Comparison of ENCODE assay signal across 8 cellular contexts in the genomic region with DNA sequence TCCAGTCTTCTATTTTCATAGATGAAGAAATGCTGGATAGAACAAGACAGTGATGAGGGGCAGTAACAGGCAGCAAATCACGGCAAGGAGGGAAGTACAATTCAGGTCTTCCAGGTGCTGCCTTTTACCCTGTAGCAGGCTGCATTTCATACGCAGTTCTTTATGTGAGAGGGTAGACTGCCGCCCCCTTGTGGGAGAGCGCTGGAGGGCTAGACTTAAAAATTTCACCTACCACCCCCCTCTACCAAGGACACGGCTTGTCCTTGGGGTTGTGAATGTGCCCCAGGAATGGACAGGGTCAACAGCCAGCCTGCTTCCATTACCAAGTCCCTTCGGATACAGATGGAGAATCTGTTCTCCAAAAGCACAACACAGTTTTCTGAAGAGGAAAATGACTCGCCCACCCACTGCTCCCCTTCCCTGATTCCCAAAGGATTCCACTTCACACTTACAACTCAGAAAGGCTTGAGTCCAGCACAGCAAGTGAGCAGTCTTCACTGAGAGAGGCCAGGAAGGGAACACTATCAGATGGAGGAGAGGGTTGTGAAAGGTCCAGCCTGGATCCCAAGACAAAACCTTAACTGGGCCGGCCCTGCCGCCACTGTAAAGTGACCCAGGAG. TPM values are rescaled to one million over a fixed set of nuclear protein-coding genes. Genes with fewer than 3 reads are reported as not detected.
DNase-seq lines count a peak whose midpoint lies in the region; ATAC-seq, FAIRE-seq and TF ChIP-seq lines count a peak whose summit lies in the region.

No MANE protein-coding gene starts in this region.

- peaks cover 0 to 3% of the 10 kb centered on the region in 2 donors for H3K27me3 Mint-ChIP-seq in CD8-positive, alpha-beta memory T cell

- no peak overlapping the region for H3K18ac ChIP-seq in IMR-90 (ENCODE audit: low read depth, low read length)

- no peak overlapping the region for H3K4me2 ChIP-seq in IMR-90 (ENCODE audit: low read depth, low read length)
- no peak overlapping the region for H3K4me2 ChIP-seq in endothelial cell of umbilical vein (ENCODE audit: insufficient read depth, low read length)

- H2BK120ac ChIP-seq in IMR-90 (ENCODE audit: low read depth, low read length) = no peak overlapping the region

- no peak overlapping the region for H2BK5ac ChIP-seq in IMR-90 (ENCODE audit: low read depth, low read length, poor library complexity, severe bottlenecking)

- POLR2A ChIA-PET in CD8-positive, alpha-beta memory T cell (lab: Charles Lee) = no interaction called here
- POLR2A ChIA-PET in IMR-90 (lab: Charles Lee; ENCODE audit: unreplicated experiment) (no interaction called here), endothelial cell of umbilical vein (lab: Charles Lee) (no interaction called here)

- dilution Hi-C loops in IMR-90 (cut with HindIII; ENCODE audit: low sequenced_read_pairs, unreplicated experiment) (no loop called here), endothelial cell of umbilical vein (cut with MboI; ENCODE audit: extremely low pct_ligation_motif_present, low sequenced_read_pairs) (no loop called here)

- WGBS in IMR-90 (ENCODE audit: extremely low coverage in 2 of 2, insufficient read length in 1 of 2), 2 experiments = no CpG with 5 or more reads among the region's 9 CpGs
- WGBS in spleen, 5 donors = 60 to 70% (median 62%) methylated on average over 9 of the region's 9 CpGs

- H3K56ac ChIP-seq in IMR-90 (ENCODE audit: extremely low read depth, insufficient read depth, low read length) = no peak overlapping the region

- DNase-seq in CD8-positive, alpha-beta memory T cell = peak; percentile 17 to 74 (median 52)
- DNase-seq in IMR-90 = peak; percentile 25
- DNase-seq in activated CD4-positive, alpha-beta T cell treated with anti-CD3 and anti-CD28 coated beads, Interleukin-2, amount 50 U/mL, for 4 hours = peak; percentile 66 to 68
- DNase-seq in endothelial cell of umbilical vein (ENCODE audit: low read depth, low spot score) = peak; percentile 29
- peak; percentile 79 for DNase-seq in spleen
- DNase-seq in HuH-7.5 (ENCODE audit: low spot score) = no peak
- no peak for DNase-seq in cerebellar nuclear complex (lab: John Stamatoyannopoulos, UW)

- no peak overlapping the region for H3K23ac ChIP-seq in IMR-90 (ENCODE audit: low read depth, low read length)

- ATAC-seq in IMR-90 (ENCODE audit: low read depth) = peak; percentile 48
- ATAC-seq in GM21723 (IDR thresholded peaks at IDR 0.05; ENCODE audit: unreplicated experiment) = no peak

- no peak overlapping the region for H2BK20ac ChIP-seq in IMR-90 (ENCODE audit: low read depth, low read length)

- H3K36me3 ChIP-seq in CD8-positive, alpha-beta memory T cell (ENCODE audit: insufficient read depth, low read length) = peaks cover 49% of the 10 kb centered on the region
- H3K36me3 ChIP-seq in IMR-90 (ENCODE audit: control insufficient read depth, insufficient read depth, low read length) (peaks cover 40% of the 10 kb centered on the region), endothelial cell of umbilical vein (ENCODE audit: control insufficient read depth in 2 of 2, extremely low read depth in 1 of 2, insufficient read depth in 2 of 2, low read length in 2 of 2) (peaks cover 17 to 26% of the 10 kb centered on the region in 2 experiments), spleen (peaks cover 0 to 100% (median 83%) of the 10 kb centered on the region in 6 donors)

- H3K27me3 ChIP-seq in CD8-positive, alpha-beta memory T cell (ENCODE audit: insufficient read depth, low read length, poor library complexity, severe bottlenecking) = no peaks in the 10 kb centered on the region
- H3K27me3 ChIP-seq in IMR-90 (ENCODE audit: control insufficient read depth, insufficient read depth, low read length) = no peaks in the 10 kb centered on the region
- H3K27me3 ChIP-seq in endothelial cell of umbilical vein (ENCODE audit: control insufficient read depth in 2 of 2, insufficient read depth in 2 of 2, low read length in 2 of 2) = no peaks in the 10 kb centered on the region
- no peaks in the 10 kb centered on the region for H3K27me3 ChIP-seq in spleen (replicated peaks in 1 of 7)

- H3K14ac ChIP-seq in IMR-90 (replicated peaks; ENCODE audit: low read depth, low read length) = no peak overlapping the region

- no peaks in the 10 kb centered on the region for H3K9me3 ChIP-seq in CD8-positive, alpha-beta memory T cell (ENCODE audit: low read length)
- H3K9me3 ChIP-seq in IMR-90 (ENCODE audit: control insufficient read depth, insufficient read depth, low read length) (no peaks in the 10 kb centered on the region), endothelial cell of umbilical vein (replicated peaks; ENCODE audit: control insufficient read depth, insufficient read depth, low read length) (no peaks in the 10 kb centered on the region), spleen (no peaks in the 10 kb centered on the region)

- no peak overlapping the region; the same call in 1 of the 2 replicates for H4K91ac ChIP-seq in IMR-90 (ENCODE audit: insufficient read depth, low read depth, low read length)

- peak overlapping the region; percentile 8; the same call in 1 of the 2 replicates for H4K5ac ChIP-seq in IMR-90 (ENCODE audit: low read depth, low read length)

- in situ Hi-C loops in IMR-90 (cut with MboI; ENCODE audit: low sequenced_read_pairs) = no loop called here

- no peak overlapping the region for H2BK15ac ChIP-seq in IMR-90 (ENCODE audit: low read depth, low read length)

- FAIRE-seq in endothelial cell of umbilical vein (lab: Jason Lieb, UNC) = no peak

- intact Hi-C loops in IMR-90 (cut with micrococcal nuclease) (no loop called here), endothelial cell of umbilical vein (cut with micrococcal nuclease) (loop anchor here (2.0 kb wide), 1 partner anchor 215 kb away; no protein-coding TSS in a partner anchor), spleen (cut with DNase I; ENCODE audit: low total_unique reads) (no loop called here)

- peaks cover 17% of the 10 kb centered on the region for H3K4me1 ChIP-seq in CD8-positive, alpha-beta memory T cell (ENCODE audit: insufficient read depth, low read length)
- peaks cover 2% of the 10 kb centered on the region for H3K4me1 ChIP-seq in IMR-90 (ENCODE audit: control insufficient read depth, insufficient read depth, low read length)
- no peaks in the 10 kb centered on the region for H3K4me1 ChIP-seq in endothelial cell of umbilical vein (ENCODE audit: control insufficient read depth, extremely low read depth, insufficient read depth, low read length)
- H3K4me1 ChIP-seq in spleen = peaks cover 0 to 30% (median 9%) of the 10 kb centered on the region in 6 donors

- peaks cover 0 to 93% (median 28%) of the 10 kb centered on the region in 3 donors for H3K36me3 Mint-ChIP-seq in CD8-positive, alpha-beta memory T cell

- H3K4me3 ChIP-seq in CD8-positive, alpha-beta memory T cell (ENCODE audit: low read length) = no peak overlapping the region
- H3K4me3 ChIP-seq in IMR-90 (ENCODE audit: insufficient read depth, low read depth, low read length) (no peak overlapping the region), endothelial cell of umbilical vein (replicated peaks in 1 of 3; ENCODE audit: insufficient read depth in 1 of 3, low read depth in 1 of 3, low read length in 3 of 3) (no peak overlapping the region), spleen (no peak overlapping the region)

- H4K8ac ChIP-seq in IMR-90 (ENCODE audit: low read depth in 2 of 2, low read length in 2 of 2) = no peak overlapping the region

- peaks cover 17 to 18% of the 10 kb centered on the region in 2 experiments for H3K79me1 ChIP-seq in IMR-90 (ENCODE audit: low read depth in 1 of 2, low read length in 2 of 2)

- H3K9ac ChIP-seq in IMR-90 (ENCODE audit: low read depth, low read length) (no peak overlapping the region), endothelial cell of umbilical vein (replicated peaks; ENCODE audit: extremely low read depth, insufficient read depth, low read length) (no peak overlapping the region)

- H3K9me1 ChIP-seq in IMR-90 (ENCODE audit: insufficient read depth, low read length) (peaks cover 4% of the 10 kb centered on the region), endothelial cell of umbilical vein (replicated peaks; ENCODE audit: control insufficient read depth, extremely low read depth, insufficient read depth, low read length) (no peaks in the 10 kb centered on the region)

- no peak overlapping the region for H3K4me3 Mint-ChIP-seq in CD8-positive, alpha-beta memory T cell

- TF ChIP-seq POLR2A in IMR-90 (IDR thresholded peaks at IDR 0.05; ENCODE audit: low read depth, low read length) (no peak), endothelial cell of umbilical vein (IDR thresholded peaks at IDR 0.05; ENCODE audit: low read depth, low read length) (no peak), spleen (IDR thresholded peaks at IDR 0.05) (no peak)

- TF ChIP-seq CTCF in IMR-90 (conservative IDR thresholded peaks at IDR 0.05; ENCODE audit: low read depth, low read length) (peak; percentile 50), endothelial cell of umbilical vein (IDR thresholded peaks at IDR 0.05; ENCODE audit: extremely low read depth in 1 of 2, insufficient read depth in 1 of 2, low read depth in 1 of 2, low read length in 2 of 2) (peak; percentile 42 to 59), spleen (IDR thresholded peaks at IDR 0.05 in 8 of 11, conservative IDR thresholded peaks at IDR 0.05 in 3 of 11) (peak in 9 of 11 experiments; percentile 26 to 68 (median 56))

- H3K4me1 Mint-ChIP-seq in CD8-positive, alpha-beta memory T cell = peaks cover 20 to 45% (median 33%) of the 10 kb centered on the region in 3 donors

- BruUV-seq in IMR-90 (replicated peaks; lab: Mats Ljungman, UMichigan) (no TSS peak), endothelial cell of umbilical vein (replicated peaks; lab: Mats Ljungman, UMichigan) (no TSS peak)

- H2AK9ac ChIP-seq in IMR-90 (replicated peaks; ENCODE audit: low read depth, low read length, poor library complexity) = no peak overlapping the region

- no peaks in the 10 kb centered on the region for H3K9me3 Mint-ChIP-seq in CD8-positive, alpha-beta memory T cell

- H3K4ac ChIP-seq in IMR-90 (ENCODE audit: low read depth, low read length) = no peak overlapping the region; the same call in 1 of the 2 replicates

- H3K27ac ChIP-seq in CD8-positive, alpha-beta memory T cell (ENCODE audit: low read depth, low read length) = no peak overlapping the region
- H3K27ac ChIP-seq in IMR-90 (ENCODE audit: insufficient read depth, low read length) = no peak overlapping the region
- no peak overlapping the region for H3K27ac ChIP-seq in endothelial cell of umbilical vein (ENCODE audit: insufficient read depth, low read depth, low read length)
- peak overlapping the region in 2 of 8 donors; percentile 6 to 31 for H3K27ac ChIP-seq in spleen

- CTCF ChIA-PET in CD8-positive, alpha-beta memory T cell (lab: Charles Lee) = interaction anchor here (1.0 to 1.8 kb wide), 3 partner anchors 10 to 65 kb away, joined by 3 to 8 read pairs (median 4); a partner anchor contains a TSS
- CTCF ChIA-PET in IMR-90 (lab: Yijun Ruan, JAX) = no interaction called here
- CTCF ChIA-PET in endothelial cell of umbilical vein (lab: Charles Lee) = interaction anchor here (1.0 to 2.0 kb wide), 7 partner anchors 11 to 324 kb away, joined by 3 to 13 read pairs (median 5); no protein-coding TSS in a partner anchor

- H4K20me1 ChIP-seq in IMR-90 (ENCODE audit: insufficient read depth, low read length) = no peaks in the 10 kb centered on the region
- no peaks in the 10 kb centered on the region for H4K20me1 ChIP-seq in endothelial cell of umbilical vein (replicated peaks; ENCODE audit: control insufficient read depth, extremely low read depth, insufficient read depth, low read length)

- H2AFZ ChIP-seq in IMR-90 (replicated peaks; ENCODE audit: low read length, poor library complexity) = no peak overlapping the region
- no peak overlapping the region for H2AFZ ChIP-seq in endothelial cell of umbilical vein (ENCODE audit: low read depth, low read length)

- H3K79me2 ChIP-seq in endothelial cell of umbilical vein (ENCODE audit: control insufficient read depth, insufficient read depth, low read length) = peaks cover 10% of the 10 kb centered on the region

- peak overlapping the region; percentile 20 to 85 (median 64) for H3K27ac Mint-ChIP-seq in CD8-positive, alpha-beta memory T cell

- peak; percentile 24; the same call in 1 of the 2 replicates for TF ChIP-seq RAD21 in IMR-90 (IDR thresholded peaks at IDR 0.05; ENCODE audit: low read length)

- no peak overlapping the region for H2AK5ac ChIP-seq in IMR-90 (ENCODE audit: low read depth, low read length)

RNA-seq across cellular contexts. Expression of a gene that starts 7.4 kb away (rescaled TPM):
- total RNA-seq in CD8-positive, alpha-beta memory T cell = 10 to 100 TPM; 73.2 to 74.7 TPM
- 42.2 TPM for polyA plus RNA-seq in CD8-positive, alpha-beta memory T cell
- 73.6 and 80.8 TPM in 2 replicates for total RNA-seq in IMR-90 (2012; rRNA removed)
- 87.0 and 91.9 TPM in 2 replicates for polyA plus RNA-seq in IMR-90 (2012; rRNA removed)
- 57.6 and 99.7 TPM in 2 replicates for polyA plus RNA-seq in IMR-90 (2012; cell fraction: cytosol; rRNA removed)
- 121 and 127 TPM in 2 replicates for polyA plus RNA-seq in IMR-90 (2012; cell fraction: nucleus; rRNA removed; ENCODE audit: low replicate concordance)
- total RNA-seq in endothelial cell of umbilical vein = 35.6 and 41.3 TPM in 2 replicates
- 105 and 116 TPM in 2 replicates for polyA plus RNA-seq in endothelial cell of umbilical vein
- 109 and 124 TPM in 2 replicates for polyA plus RNA-seq in endothelial cell of umbilical vein (2011; cell fraction: cytosol; rRNA removed)
- 174 and 192 TPM in 2 replicates for polyA plus RNA-seq in endothelial cell of umbilical vein (2011; cell fraction: nucleus; rRNA removed)
- polyA plus RNA-seq in endothelial cell of umbilical vein (2012) = 31.9 and 41.3 TPM in 2 replicates
- polyA minus RNA-seq in endothelial cell of umbilical vein = 140 and 143 TPM in 2 replicates
- 45.9 TPM for polyA minus RNA-seq in endothelial cell of umbilical vein (2011; cell fraction: cytosol; rRNA and poly(A)+ RNA removed)
- 26.5 and 59.3 TPM in 2 replicates for polyA minus RNA-seq in endothelial cell of umbilical vein (2011; cell fraction: nucleus; rRNA and poly(A)+ RNA removed)
- 10 to 100 TPM; 25.4 to 36.6 (median 34.9) TPM for total RNA-seq in spleen
- 10 to 100 TPM; 24.8 to 34.5 (median 31.7) TPM for polyA plus RNA-seq in spleen

RNA-seq across cellular contexts. Expression of a gene that starts 7.6 kb away (rescaled TPM):
- total RNA-seq in CD8-positive, alpha-beta memory T cell = 100 to 1,000 TPM; 351 to 360 TPM
- 455 TPM for polyA plus RNA-seq in CD8-positive, alpha-beta memory T cell
- 234 and 382 TPM in 2 replicates for total RNA-seq in IMR-90 (2012; rRNA removed)
- 265 and 301 TPM in 2 replicates for polyA plus RNA-seq in IMR-90 (2012; rRNA removed)
- polyA plus RNA-seq in IMR-90 (2012; cell fraction: cytosol; rRNA removed) = 35.0 and 120 TPM in 2 replicates
- 17.2 and 102 TPM in 2 replicates for polyA plus RNA-seq in IMR-90 (2012; cell fraction: nucleus; rRNA removed; ENCODE audit: low replicate concordance)
- total RNA-seq in endothelial cell of umbilical vein = 235 and 244 TPM in 2 replicates
- polyA plus RNA-seq in endothelial cell of umbilical vein = 189 and 231 TPM in 2 replicates
- 304 and 324 TPM in 2 replicates for polyA plus RNA-seq in endothelial cell of umbilical vein (2011; cell fraction: cytosol; rRNA removed)
- 110 and 142 TPM in 2 replicates for polyA plus RNA-seq in endothelial cell of umbilical vein (2011; cell fraction: nucleus; rRNA removed)
- polyA plus RNA-seq in endothelial cell of umbilical vein (2012) = 254 and 375 TPM in 2 replicates
- 121 and 143 TPM in 2 replicates for polyA minus RNA-seq in endothelial cell of umbilical vein
- 157 TPM for polyA minus RNA-seq in endothelial cell of umbilical vein (2011; cell fraction: cytosol; rRNA and poly(A)+ RNA removed)
- 24.6 and 27.9 TPM in 2 replicates for polyA minus RNA-seq in endothelial cell of umbilical vein (2011; cell fraction: nucleus; rRNA and poly(A)+ RNA removed)
- 100 to 1,000 TPM; 124 to 168 (median 143) TPM for total RNA-seq in spleen
- polyA plus RNA-seq in spleen = 100 to 1,000 TPM; 204 to 277 (median 262) TPM

RNA-seq across cellular contexts. Expression of a gene that starts 14.1 kb away (rescaled TPM):
- total RNA-seq in CD8-positive, alpha-beta memory T cell = 1 to 10 TPM in 1 of 2 experiments, under 1 TPM in 1; 0.69 to 1.4 TPM
- polyA plus RNA-seq in CD8-positive, alpha-beta memory T cell = 0.63 TPM
- total RNA-seq in IMR-90 (2012; rRNA removed) (under 0.01 and 0.18 TPM in 2 replicates), endothelial cell of umbilical vein (0.75 and 0.99 TPM in 2 replicates), spleen (10 to 100 TPM in 1 of 7 donors, 1 to 10 TPM in 6; 2.2 to 10.7 (median 3.7) TPM)
- polyA plus RNA-seq in IMR-90 (2012; rRNA removed) (0.50 and 0.58 TPM in 2 replicates), endothelial cell of umbilical vein (1.2 and 1.3 TPM in 2 replicates), spleen (1 to 10 TPM; 3.0 to 6.7 (median 3.5) TPM)
- polyA plus RNA-seq in IMR-90 (2012; cell fraction: cytosol; rRNA removed) = 0.05 and 0.09 TPM in 2 replicates
- polyA plus RNA-seq in IMR-90 (2012; cell fraction: nucleus; rRNA removed; ENCODE audit: low replicate concordance) = 2.5 and 6.4 TPM in 2 replicates
- 0.36 and 0.47 TPM in 2 replicates for polyA plus RNA-seq in endothelial cell of umbilical vein (2011; cell fraction: cytosol; rRNA removed)
- polyA plus RNA-seq in endothelial cell of umbilical vein (2011; cell fraction: nucleus; rRNA removed) = 11.0 and 14.0 TPM in 2 replicates
- 0.85 and 1.3 TPM in 2 replicates for polyA plus RNA-seq in endothelial cell of umbilical vein (2012)
- 0.74 and 2.6 TPM in 2 replicates for polyA minus RNA-seq in endothelial cell of umbilical vein
- polyA minus RNA-seq in endothelial cell of umbilical vein (2011; cell fraction: cytosol; rRNA and poly(A)+ RNA removed) = not detected
- 2.5 and 2.6 TPM in 2 replicates for polyA minus RNA-seq in endothelial cell of umbilical vein (2011; cell fraction: nucleus; rRNA and poly(A)+ RNA removed)

RNA-seq across cellular contexts. Expression of a gene that starts 32.1 kb away (rescaled TPM):
- 1 to 10 TPM; 3.9 to 4.9 TPM for total RNA-seq in CD8-positive, alpha-beta memory T cell
- 90.1 TPM for polyA plus RNA-seq in CD8-positive, alpha-beta memory T cell
- not detected in 2 replicates for total RNA-seq in IMR-90 (2012; rRNA removed)
- polyA plus RNA-seq in IMR-90 (2012; rRNA removed) = 0.12 TPM in 1 of 2 replicates, not detected in the other
- 0.04 TPM in 1 of 2 replicates, not detected in the other for polyA plus RNA-seq in IMR-90 (2012; cell fraction: cytosol; rRNA removed)
- polyA plus RNA-seq in IMR-90 (2012; cell fraction: nucleus; rRNA removed; ENCODE audit: low replicate concordance) = 0.10 and 0.83 TPM in 2 replicates
- total RNA-seq in endothelial cell of umbilical vein = 0.35 TPM in 2 replicates
- 0.81 and 0.89 TPM in 2 replicates for polyA plus RNA-seq in endothelial cell of umbilical vein
- 0.58 and 0.61 TPM in 2 replicates for polyA plus RNA-seq in endothelial cell of umbilical vein (2011; cell fraction: cytosol; rRNA removed)
- polyA plus RNA-seq in endothelial cell of umbilical vein (2011; cell fraction: nucleus; rRNA removed) = 1.5 TPM in 2 replicates
- 0.23 and 0.34 TPM in 2 replicates for polyA plus RNA-seq in endothelial cell of umbilical vein (2012)
- polyA minus RNA-seq in endothelial cell of umbilical vein = 0.27 and 0.49 TPM in 2 replicates
- polyA minus RNA-seq in endothelial cell of umbilical vein (2011; cell fraction: cytosol; rRNA and poly(A)+ RNA removed) = not detected
- polyA minus RNA-seq in endothelial cell of umbilical vein (2011; cell fraction: nucleus; rRNA and poly(A)+ RNA removed) = 0.43 and 0.87 TPM in 2 replicates
- total RNA-seq in spleen = 100 to 1,000 TPM in 5 of 7 donors, 10 to 100 TPM in 2; 53.5 to 161 (median 121) TPM
- 100 to 1,000 TPM in 2 of 3 donors, 10 to 100 TPM in 1; 98.9 to 132 (median 126) TPM for polyA plus RNA-seq in spleen

Comparison
In these comparisons a context has a peak if more than half of its experiments do, and no peak if none do; other contexts are left out.
1. DNase-seq: peak in CD8-positive, alpha-beta memory T cell (5 of 5), IMR-90 (single experiment), activated CD4-positive, alpha-beta T cell treated with anti-CD3 and anti-CD28 coated beads, Interleukin-2, amount 50 U/mL, for 4 hours (2 of 2), endothelial cell of umbilical vein (single experiment) and spleen (single experiment); none in HuH-7.5 (single experiment) and cerebellar nuclear complex (0 of 2).
2. Peak in every context shown above with its lines, with median percentiles within 50 percentile points of each other: CTCF ChIP-seq.